ENCODE assay signal across 13 cellular contexts in the genomic region with DNA sequence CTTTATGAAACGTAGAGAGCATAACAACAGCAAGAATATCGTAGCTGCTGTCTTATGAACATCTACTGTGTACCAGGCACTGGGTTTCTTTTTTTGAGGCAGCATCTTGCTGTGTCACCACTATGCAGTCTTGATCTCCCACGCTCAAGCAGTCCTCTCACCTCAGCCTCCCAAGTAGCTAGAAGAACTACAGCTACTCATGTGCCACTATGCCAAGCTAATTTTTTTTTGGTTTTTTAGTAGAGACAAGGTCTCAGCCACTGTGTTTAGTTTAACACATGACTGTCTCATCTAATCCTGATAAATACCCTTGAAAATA.
DNase-seq lines count a peak whose midpoint lies in the region; ATAC-seq and TF ChIP-seq lines count a peak whose summit lies in the region.
"Had no signal": no experiment of that assay in that cellular context is flagged by ENCODE, and none has a peak within 500 bp of the region (broad histone marks: within the 10 kb centered on the region; RNA-seq: fewer than 3 reads in every experiment).

No MANE protein-coding gene starts in this region.

- no peaks in the 10 kb centered on the region for H4K20me1 ChIP-seq in PC-9 (ENCODE audit: insufficient read depth)

- no peak overlapping the region for H3K4me2 ChIP-seq in PC-9

- WGBS in psoas muscle, 3 donors: 73 to 86% (median 80%) methylated on average over 3 of the region's 3 CpGs

- intact Hi-C loops in Right ventricle myocardium inferior (cut with DNase I): loop anchor here (5.0 kb wide), 1 partner anchor 36 kb away; no protein-coding TSS in a partner anchor
- intact Hi-C loops in cardiac septum (cut with DNase I): loop anchor here (5.0 kb wide), 1 partner anchor 39 kb away; no protein-coding TSS in a partner anchor
- intact Hi-C loops in left ventricle myocardium inferior (cut with micrococcal nuclease): no loop called here
- intact Hi-C loops in psoas muscle (cut with DNase I): no loop called here
- intact Hi-C loops in PC-9 (cut with micrococcal nuclease; ENCODE audit: unreplicated experiment): no loop called here

- no peaks in the 10 kb centered on the region for H3K79me2 ChIP-seq in PC-9 (ENCODE audit: low read depth)

- H3K36me3 ChIP-seq in left ventricle myocardium inferior: no peaks in the 10 kb centered on the region
- H3K36me3 ChIP-seq in psoas muscle (ENCODE audit: insufficient read depth in 1 of 2, low read depth in 1 of 2): no peaks in the 10 kb centered on the region
- H3K36me3 ChIP-seq in PC-9 (ENCODE audit: low read depth): no peaks in the 10 kb centered on the region
- H3K36me3 ChIP-seq: right lobe of liver had no signal

- no peaks in the 10 kb centered on the region for H3K9me3 ChIP-seq in left ventricle myocardium inferior (replicated peaks)
- no peaks in the 10 kb centered on the region for H3K9me3 ChIP-seq in psoas muscle
- H3K9me3 ChIP-seq in PC-9 (ENCODE audit: insufficient read depth, low read depth): no peaks in the 10 kb centered on the region
- H3K9me3 ChIP-seq: right lobe of liver had no signal

- H3K27me3 ChIP-seq in left ventricle myocardium inferior (ENCODE audit: low read depth): no peaks in the 10 kb centered on the region
- H3K27me3 ChIP-seq in psoas muscle (ENCODE audit: insufficient read depth in 3 of 3, low read length in 2 of 3): no peaks in the 10 kb centered on the region
- no peaks in the 10 kb centered on the region for H3K27me3 ChIP-seq in PC-9 (ENCODE audit: insufficient read depth, low read depth)
- H3K27me3 ChIP-seq: right lobe of liver had no signal

- H3K9me2 ChIP-seq in PC-9 (ENCODE audit: insufficient read depth): no peaks in the 10 kb centered on the region

- no TSS peak for BruUV-seq in PC-9 (replicated peaks; lab: Mats Ljungman, UMichigan)

- H2AFZ ChIP-seq in PC-9: no peak overlapping the region

- CTCF ChIA-PET in PC-9 (lab: Charles Lee): interaction anchor here (0.6 kb wide), 1 partner anchor 224 kb away, joined by 3 read pairs; no protein-coding TSS in a partner anchor

- ATAC-seq in Right ventricle myocardium inferior (peak; percentile 33), psoas muscle (no peak), HG02884 (IDR thresholded peaks at IDR 0.05; ENCODE audit: unreplicated experiment) (no peak)
- ATAC-seq: activated CD8-positive, alpha-beta T cell treated with anti-CD3 and anti-CD28 coated beads, Interleukin-2, amount 10 ng/mL, durations not matched to agents 7 days and 5 days had no signal

- POLR2A ChIA-PET in PC-9 (lab: Charles Lee; ENCODE audit: unreplicated experiment): no interaction called here

- TF ChIP-seq CTCF in left ventricle myocardium inferior (IDR thresholded peaks at IDR 0.05; ENCODE audit: borderline replicate concordance) (no peak), psoas muscle (IDR thresholded peaks at IDR 0.05) (no peak), PC-9 (conservative IDR thresholded peaks at IDR 0.05) (no peak)

- peaks cover 44% of the 10 kb centered on the region for H3K4me1 ChIP-seq in left ventricle myocardium inferior
- H3K4me1 ChIP-seq in psoas muscle: peaks cover 45% of the 10 kb centered on the region
- peaks cover 11% of the 10 kb centered on the region for H3K4me1 ChIP-seq in PC-9 (replicated peaks; ENCODE audit: insufficient read depth)

- DNase-seq in Right ventricle myocardium inferior (ENCODE audit: missing footprints) (no peak), cardiac septum (ENCODE audit: low spot score) (no peak), left ventricle myocardium inferior (no peak), psoas muscle (no peak), germinal center (ENCODE audit: low spot score) (no peak), NCI-H226 (no peak), PC-9 (no peak)
- DNase-seq: activated CD8-positive, alpha-beta T cell treated with anti-CD3 and anti-CD28 coated beads, Interleukin-2, amount 10 ng/mL, durations not matched to agents 7 days and 5 days; activated naive CD4-positive, alpha-beta T cell; cerebellar nuclear complex; right lobe of liver; RPMI8226 had no signal

- no peaks in the 10 kb centered on the region; the same call in 1 of the 2 replicates for H3F3A ChIP-seq in PC-9 (ENCODE audit: insufficient read depth, low read depth)

- H3K27ac ChIP-seq in left ventricle myocardium inferior (replicated peaks) (peak overlapping the region; percentile 78), psoas muscle (peak overlapping the region; percentile 53), PC-9 (no peak overlapping the region)
- H3K27ac ChIP-seq: right lobe of liver had no signal

- no peak overlapping the region for H3K4me3 ChIP-seq in left ventricle myocardium inferior
- H3K4me3 ChIP-seq in psoas muscle: no peak overlapping the region
- no peak overlapping the region for H3K4me3 ChIP-seq in PC-9
- H3K4me3 ChIP-seq: right lobe of liver had no signal

Comparison
In these comparisons a context has a peak if more than half of its experiments do, and no peak if none do; other contexts are left out.
1. intact Hi-C loops: an anchor here in Right ventricle myocardium inferior (5.0 kb wide) and cardiac septum (5.0 kb wide); none called in left ventricle myocardium inferior, psoas muscle and PC-9.